Comparison of ENCODE assay signal across 12 cellular contexts in genomic region chrX:17521871-17522693, GRCh38.
DNase-seq lines count a peak whose midpoint lies in the region; ATAC-seq and TF ChIP-seq lines count a peak whose summit lies in the region.
"Had no signal": no experiment of that assay in that cellular context is flagged by ENCODE, and none has a peak within 500 bp of the region (broad histone marks: within the 10 kb centered on the region; RNA-seq: fewer than 3 reads in every experiment).

No MANE protein-coding gene starts in this region.

- intact Hi-C loops in Calu3 (cut with micrococcal nuclease; ENCODE audit: unreplicated experiment) = no loop called here
- intact Hi-C loops in naive thymus-derived CD4-positive, alpha-beta T cell (cut with micrococcal nuclease) = no loop called here

- POLR2A ChIA-PET in RWPE1 (lab: Yijun Ruan, JAX; ENCODE audit: low non-redundant PET) = no interaction called here
- POLR2A ChIA-PET in naive thymus-derived CD4-positive, alpha-beta T cell (lab: Charles Lee) = no interaction called here

- CTCF ChIA-PET in Calu3 (lab: Charles Lee) (no interaction called here), RWPE1 (lab: Yijun Ruan, JAX) (interaction anchor here (0.5 to 0.9 kb wide), 3 partner anchors 54 to 280 kb away, joined by 3 to 5 read pairs (median 4); no protein-coding TSS in a partner anchor)
- CTCF ChIA-PET in naive thymus-derived CD4-positive, alpha-beta T cell (lab: Charles Lee) = no interaction called here

- H3K4me3 ChIP-seq in HFF-Myc (replicated peaks; ENCODE audit: low read depth, low read length) (no peak overlapping the region), iPS-15b (ENCODE audit: low read depth, low read length) (peak overlapping the region; percentile 13)
- no peak overlapping the region for H3K4me3 ChIP-seq in naive thymus-derived CD4-positive, alpha-beta T cell (ENCODE audit: low read length)

- no peak for TF ChIP-seq CTCF in Calu3 (IDR thresholded peaks at IDR 0.05; ENCODE audit: unreplicated experiment)
- no peak for TF ChIP-seq CTCF in HFF-Myc (IDR thresholded peaks at IDR 0.05; ENCODE audit: low read depth, low read length, missing control alignments)
- no peak for TF ChIP-seq CTCF in RWPE1 (conservative IDR thresholded peaks at IDR 0.05; ENCODE audit: low read depth)

- peak overlapping the region; percentile 18 for H3K27ac Mint-ChIP-seq in Calu3 (ENCODE audit: unreplicated experiment)
- no peak overlapping the region for H3K27ac Mint-ChIP-seq in naive thymus-derived CD4-positive, alpha-beta T cell
- H3K27ac Mint-ChIP-seq: dendritic cell treated with granulocyte-macrophage colony-stimulating factor and Interleukin-4, amounts not matched to agents 40 ng/mL and 50 ng/mL, for 4 days had no signal

- no peaks in the 10 kb centered on the region for H3K36me3 ChIP-seq in iPS-15b (ENCODE audit: control insufficient read depth, insufficient read depth, low read length)
- H3K36me3 ChIP-seq in naive thymus-derived CD4-positive, alpha-beta T cell (ENCODE audit: control insufficient read depth in 2 of 3, insufficient read depth in 3 of 3, low read length in 3 of 3) = no peaks in the 10 kb centered on the region

- H3K4me3 Mint-ChIP-seq in Calu3 (ENCODE audit: low read depth, unreplicated experiment) = no peak overlapping the region
- no peak overlapping the region for H3K4me3 Mint-ChIP-seq in naive thymus-derived CD4-positive, alpha-beta T cell
- H3K4me3 Mint-ChIP-seq: dendritic cell treated with granulocyte-macrophage colony-stimulating factor and Interleukin-4, amounts not matched to agents 40 ng/mL and 50 ng/mL, for 4 days had no signal

- DNase-seq in Calu3 = peak; percentile 54
- peak; percentile 36 for DNase-seq in HFF-Myc (ENCODE audit: extremely low read depth, low read depth)
- DNase-seq in RWPE1 (ENCODE audit: low spot score) = peak; percentile 24
- DNase-seq in NCI-H2081 treated with DMSO at 0.1 percent for 48 hours (lab: John Stamatoyannopoulos, UW) = no peak
- DNase-seq in naive thymus-derived CD4-positive, alpha-beta T cell = no peak
- no peak for DNase-seq in OCI-M1 (lab: John Stamatoyannopoulos, UW)
- DNase-seq: activated T-cell treated with anti-CD3 and anti-CD28 coated beads for 4 hours; KG1; stimulated activated naive CD8-positive, alpha-beta T cell treated with anti-CD3 and anti-CD28 coated beads, Interleukin-15, Interleukin-2, amounts not matched to agents 100 U/mL and 50 U/mL, for 24 hours had no signal

- H3K4me1 Mint-ChIP-seq in Calu3 (ENCODE audit: low read depth, unreplicated experiment) = peaks cover 19% of the 10 kb centered on the region
- H3K4me1 Mint-ChIP-seq in naive thymus-derived CD4-positive, alpha-beta T cell = no peaks in the 10 kb centered on the region

- H3K9me3 ChIP-seq in iPS-15b (ENCODE audit: control insufficient read depth, insufficient read depth, low read length) = no peaks in the 10 kb centered on the region
- no peaks in the 10 kb centered on the region for H3K9me3 ChIP-seq in naive thymus-derived CD4-positive, alpha-beta T cell (ENCODE audit: control insufficient read depth in 2 of 3, low read length in 3 of 3)

- no TSS peak for BruUV-seq in Calu3 (replicated peaks; lab: Mats Ljungman, UMichigan)

- H3K27me3 ChIP-seq in iPS-15b (ENCODE audit: control insufficient read depth, insufficient read depth, low read length) = no peaks in the 10 kb centered on the region
- no peaks in the 10 kb centered on the region for H3K27me3 ChIP-seq in naive thymus-derived CD4-positive, alpha-beta T cell (ENCODE audit: control insufficient read depth in 2 of 2, insufficient read depth in 2 of 2, low read length in 2 of 2)

- H3K9me3 Mint-ChIP-seq in Calu3 (ENCODE audit: low read depth, unreplicated experiment) = no peaks in the 10 kb centered on the region
- peaks cover 0 to 2% (median 0%) of the 10 kb centered on the region in 11 donors for H3K9me3 Mint-ChIP-seq in naive thymus-derived CD4-positive, alpha-beta T cell
- H3K9me3 Mint-ChIP-seq: dendritic cell treated with granulocyte-macrophage colony-stimulating factor and Interleukin-4, amounts not matched to agents 40 ng/mL and 50 ng/mL, for 4 days had no signal

- H3K36me3 Mint-ChIP-seq in Calu3 (ENCODE audit: insufficient read depth, unreplicated experiment) = peaks cover 5% of the 10 kb centered on the region
- H3K36me3 Mint-ChIP-seq in naive thymus-derived CD4-positive, alpha-beta T cell = no peaks in the 10 kb centered on the region

- ATAC-seq in naive thymus-derived CD4-positive, alpha-beta T cell = no peak
- ATAC-seq in HG02852 (IDR thresholded peaks at IDR 0.05; ENCODE audit: unreplicated experiment) = no peak
- ATAC-seq: stimulated activated naive CD8-positive, alpha-beta T cell treated with anti-CD3 and anti-CD28 coated beads, Interleukin-15, Interleukin-2, amounts not matched to agents 100 U/mL and 50 U/mL, for 24 hours had no signal

- no peak overlapping the region for H3K9ac ChIP-seq in iPS-15b (ENCODE audit: low read depth, low read length)

- H3K27ac ChIP-seq in RWPE1 = no peak overlapping the region
- H3K27ac ChIP-seq in naive thymus-derived CD4-positive, alpha-beta T cell (ENCODE audit: low read depth, low read length) = no peak overlapping the region

- H3K4me1 ChIP-seq in iPS-15b (ENCODE audit: control insufficient read depth, insufficient read depth, low read length) = peaks cover 25% of the 10 kb centered on the region
- no peaks in the 10 kb centered on the region for H3K4me1 ChIP-seq in naive thymus-derived CD4-positive, alpha-beta T cell (ENCODE audit: control insufficient read depth in 2 of 2, insufficient read depth in 2 of 2, low read length in 2 of 2)

- no peaks in the 10 kb centered on the region for H3K27me3 Mint-ChIP-seq in Calu3 (ENCODE audit: unreplicated experiment)
- no peaks in the 10 kb centered on the region for H3K27me3 Mint-ChIP-seq in naive thymus-derived CD4-positive, alpha-beta T cell
- H3K27me3 Mint-ChIP-seq: dendritic cell treated with granulocyte-macrophage colony-stimulating factor and Interleukin-4, amounts not matched to agents 40 ng/mL and 50 ng/mL, for 4 days had no signal

Comparison
In these comparisons a context has a peak if more than half of its experiments do, and no peak if none do; other contexts are left out.
1. DNase-seq: peak in Calu3 (single experiment), HFF-Myc (single experiment) and RWPE1 (single experiment); none in NCI-H2081 treated with DMSO at 0.1 percent for 48 hours (single experiment), naive thymus-derived CD4-positive, alpha-beta T cell (0 of 9) and OCI-M1 (single experiment).